ENCODE assay signal across 8 cellular contexts in genomic region chr2:38748857-38749804, GRCh38. TPM values are rescaled to one million over a fixed set of nuclear protein-coding genes. Genes with fewer than 3 reads are reported as not detected.
A peak's percentile ranks its signal among the peaks of the same experiment; 100 is the strongest.
DNase-seq lines count a peak whose midpoint lies in the region; ATAC-seq, FAIRE-seq and TF ChIP-seq lines count a peak whose summit lies in the region.

No MANE protein-coding gene starts in this region.

- no peak for TF ChIP-seq CTCF in astrocyte (IDR thresholded peaks at IDR 0.05; ENCODE audit: insufficient read depth, low read depth, low read length)

- H3K27me3 Mint-ChIP-seq in astrocyte (ENCODE audit: low read depth, unreplicated experiment) (no peaks in the 10 kb centered on the region), memory B cell (no peaks in the 10 kb centered on the region)

- H3K4me2 ChIP-seq in astrocyte (ENCODE audit: low read length): peak overlapping the region; percentile 89

- H3K36me3 Mint-ChIP-seq in astrocyte (ENCODE audit: low read depth, unreplicated experiment) (peaks cover 21% of the 10 kb centered on the region), memory B cell (peaks cover 37% of the 10 kb centered on the region)

- WGBS in aorta, 2 donors: 64 to 65% methylated on average over 27 of the region's 27 CpGs

- peaks cover 66% of the 10 kb centered on the region for H4K20me1 ChIP-seq in astrocyte (ENCODE audit: insufficient read depth, low read length)

- peak overlapping the region; percentile 100 for H3K4me3 Mint-ChIP-seq in astrocyte (ENCODE audit: unreplicated experiment)
- peak overlapping the region; percentile 99 for H3K4me3 Mint-ChIP-seq in memory B cell

- H3K36me3 ChIP-seq in astrocyte (ENCODE audit: insufficient read depth, low read length) (peaks cover 53% of the 10 kb centered on the region), aorta (ENCODE audit: control insufficient read depth in 1 of 2, insufficient read depth in 2 of 2, low read length in 1 of 2) (peaks cover 6 to 8% of the 10 kb centered on the region in 2 donors)

- H3K4me3 ChIP-seq in astrocyte (ENCODE audit: insufficient read depth, low read depth, low read length): peak overlapping the region; percentile 99
- peak overlapping the region; percentile 50 to 85 for H3K4me3 ChIP-seq in aorta (ENCODE audit: low read length in 2 of 2)

- ATAC-seq in memory B cell (ENCODE audit: low read depth): peak; percentile 17
- no peak for ATAC-seq in aorta (ENCODE audit: low FRiP score)

- no peak for FAIRE-seq in astrocyte (lab: Jason Lieb, UNC)

- H3K9ac ChIP-seq in astrocyte (ENCODE audit: low read length): peak overlapping the region; percentile 98

- H3K9me3 Mint-ChIP-seq in astrocyte (ENCODE audit: unreplicated experiment): no peaks in the 10 kb centered on the region
- no peaks in the 10 kb centered on the region for H3K9me3 Mint-ChIP-seq in memory B cell

- no peak overlapping the region for H2AFZ ChIP-seq in astrocyte (ENCODE audit: low read depth, low read length)

- intact Hi-C loops in aorta (cut with DNase I): no loop called here
- intact Hi-C loops in head of caudate nucleus (cut with DNase I): no loop called here

- peak overlapping the region; percentile 42 for H3K27ac Mint-ChIP-seq in astrocyte (ENCODE audit: unreplicated experiment)
- peak overlapping the region; percentile 100 for H3K27ac Mint-ChIP-seq in memory B cell

- H3K27me3 ChIP-seq in astrocyte (ENCODE audit: insufficient read depth, low read length): no peaks in the 10 kb centered on the region
- H3K27me3 ChIP-seq in aorta (ENCODE audit: control insufficient read depth in 1 of 2, insufficient read depth in 2 of 2, low read length in 1 of 2): no peaks in the 10 kb centered on the region

- H3K4me1 Mint-ChIP-seq in astrocyte (ENCODE audit: low read depth, unreplicated experiment) (peaks cover 36% of the 10 kb centered on the region), memory B cell (peaks cover 40% of the 10 kb centered on the region)

- H3K9me3 ChIP-seq in astrocyte (ENCODE audit: insufficient read depth, low read depth, low read length) (no peaks in the 10 kb centered on the region), aorta (ENCODE audit: control insufficient read depth, low read length) (no peaks in the 10 kb centered on the region)

- peaks cover 16% of the 10 kb centered on the region for H3K4me1 ChIP-seq in astrocyte (ENCODE audit: insufficient read depth, low read length)
- peaks cover 0 to 4% of the 10 kb centered on the region in 2 donors for H3K4me1 ChIP-seq in aorta (ENCODE audit: control insufficient read depth in 1 of 2, insufficient read depth in 2 of 2, low read length in 2 of 2)

- peaks cover 70% of the 10 kb centered on the region for H3K79me2 ChIP-seq in astrocyte (ENCODE audit: insufficient read depth, low read length)

- DNase-seq in stimulated activated CD4-positive, alpha-beta T cell treated with anti-CD3 and anti-CD28 coated beads, Interleukin-15, amount 100 ng/mL, for 24 hours: peak; percentile 25
- DNase-seq in stimulated activated CD4-positive, alpha-beta T cell treated with anti-CD3 and anti-CD28 coated beads, Interleukin-12 subunit alpha, Interleukin-12 subunit beta, amount 100 ng/mL, for 4 hours: no peak
- DNase-seq in astrocyte (ENCODE audit: low read depth) (no peak), memory B cell (ENCODE audit: low spot score in 2 of 2) (peak in 1 of 2 donors; percentile 58), aorta (no peak), LoVo (ENCODE audit: low spot score) (no peak), COR-L47 (lab: John Stamatoyannopoulos, UW) (no peak), head of caudate nucleus (no peak)

- no peak overlapping the region for H3K27ac ChIP-seq in astrocyte (ENCODE audit: low read depth, low read length)
- H3K27ac ChIP-seq in aorta (ENCODE audit: low read depth in 1 of 2, low read length in 2 of 2): no peak overlapping the region

RNA-seq across cellular contexts. Expression of gene SRSF7, which starts 2.0 kb away (rescaled TPM):
- total RNA-seq in astrocyte (104 and 120 TPM in 2 replicates), aorta (100 to 1,000 TPM; 117 to 125 TPM)
- 100 to 1,000 TPM in 1 of 2 donors, 10 to 100 TPM in 1; 69.2 to 101 TPM for polyA plus RNA-seq in aorta

RNA-seq across cellular contexts. Expression of gene GEMIN6, which starts 28.9 kb away (rescaled TPM):
- total RNA-seq in astrocyte: 14.0 TPM in 2 replicates
- total RNA-seq in aorta: 1 to 10 TPM; 6.0 to 8.0 TPM
- polyA plus RNA-seq in aorta: 1 to 10 TPM; 3.5 to 7.5 TPM
